Comparison of ENCODE assay signal across 11 cellular contexts in genomic region chr17:67559381-67559966, GRCh38.
A peak's percentile ranks its signal among the peaks of the same experiment; 100 is the strongest.
DNase-seq lines count a peak whose midpoint lies in the region; ATAC-seq and TF ChIP-seq lines count a peak whose summit lies in the region.
"Had no signal": no experiment of that assay in that cellular context is flagged by ENCODE, and none has a peak within 500 bp of the region (broad histone marks: within the 10 kb centered on the region; RNA-seq: fewer than 3 reads in every experiment).

No MANE protein-coding gene starts in this region.

- H3K27me3 ChIP-seq in A673 (replicated peaks; ENCODE audit: insufficient read depth, low read depth, low read length, poor library complexity) (no peaks in the 10 kb centered on the region), GM06990 (replicated peaks; ENCODE audit: control insufficient read depth, insufficient read depth, low read length) (no peaks in the 10 kb centered on the region), PC-3 (ENCODE audit: low read length) (no peaks in the 10 kb centered on the region)
- H3K27me3 ChIP-seq: neutrophil had no signal

- H3K4me2 ChIP-seq in PC-3 (ENCODE audit: low read length) = no peak overlapping the region

- no peaks in the 10 kb centered on the region for H3K9me2 ChIP-seq in PC-3 (replicated peaks; ENCODE audit: low read length)

- no peak overlapping the region for H3K9ac ChIP-seq in PC-3 (ENCODE audit: low read length)

- CTCF ChIA-PET in A673 (lab: Charles Lee) = no interaction called here
- CTCF ChIA-PET in PC-3 (lab: Charles Lee) = no interaction called here

- POLR2A ChIA-PET in A673 (lab: Charles Lee; ENCODE audit: low non-redundant PET) (no interaction called here), PC-3 (lab: Charles Lee; ENCODE audit: unreplicated experiment) (no interaction called here)

- no peak overlapping the region for H3K4me3 ChIP-seq in A673 (ENCODE audit: low read depth, low read length, poor library complexity, severe bottlenecking)
- no peak overlapping the region for H3K4me3 ChIP-seq in GM06990 (replicated peaks; ENCODE audit: low read depth, low read length)
- H3K4me3 ChIP-seq in PC-3 (ENCODE audit: low read length) = no peak overlapping the region
- H3K4me3 ChIP-seq in fibroblast of pulmonary artery (replicated peaks; ENCODE audit: low read depth, low read length) = no peak overlapping the region

- H3K9me3 ChIP-seq in A673 (ENCODE audit: low read depth, low read length, poor library complexity, severe bottlenecking) (no peaks in the 10 kb centered on the region), PC-3 (ENCODE audit: low read length) (no peaks in the 10 kb centered on the region)
- H3K9me3 ChIP-seq: neutrophil had no signal

- intact Hi-C loops in A673 (cut with micrococcal nuclease; ENCODE audit: unreplicated experiment) = no loop called here
- intact Hi-C loops in PC-3 (cut with micrococcal nuclease) = no loop called here

- no peak overlapping the region for H3K27ac ChIP-seq in A673 (ENCODE audit: low read depth, low read length, poor library complexity, severe bottlenecking)
- H3K27ac ChIP-seq in PC-3 (ENCODE audit: low read length) = no peak overlapping the region
- H3K27ac ChIP-seq: neutrophil had no signal

- H3K36me3 ChIP-seq in A673 (ENCODE audit: insufficient read depth, low read length, poor library complexity, severe bottlenecking) (no peaks in the 10 kb centered on the region), GM06990 (ENCODE audit: control insufficient read depth, insufficient read depth, low read length) (no peaks in the 10 kb centered on the region; the same call in 1 of the 2 replicates), PC-3 (ENCODE audit: low read depth, low read length) (no peaks in the 10 kb centered on the region)
- H3K36me3 ChIP-seq: neutrophil had no signal

- H3F3A ChIP-seq in PC-3 (ENCODE audit: low read length, unreplicated experiment) = no peaks in the 10 kb centered on the region

- H3K4me1 ChIP-seq in A673 (ENCODE audit: insufficient read depth, low read length, poor library complexity, severe bottlenecking) (peaks cover 12% of the 10 kb centered on the region), PC-3 (ENCODE audit: insufficient read depth, low read length) (no peaks in the 10 kb centered on the region)

- no peaks in the 10 kb centered on the region for H3K79me2 ChIP-seq in PC-3 (ENCODE audit: low read length)

- no peak overlapping the region for H2AFZ ChIP-seq in PC-3 (ENCODE audit: low read length)

- TF ChIP-seq CTCF in A673 (conservative IDR thresholded peaks at IDR 0.05; ENCODE audit: low read depth, low read length) (peak; percentile 47), GM06990 (IDR thresholded peaks at IDR 0.05; ENCODE audit: insufficient read depth, low read length, poor library complexity, severe bottlenecking) (peak; percentile 72), PC-3 (conservative IDR thresholded peaks at IDR 0.05; ENCODE audit: low read depth, low read length) (peak; percentile 68), fibroblast of pulmonary artery (IDR thresholded peaks at IDR 0.05; ENCODE audit: low read length, missing control alignments) (peak; percentile 28)

- H4K20me1 ChIP-seq in PC-3 (ENCODE audit: low read length) = no peaks in the 10 kb centered on the region

- ATAC-seq in PC-3 = no peak

- DNase-seq in A673 (ENCODE audit: low spot score) (no peak), GM06990 (ENCODE audit: extremely low read depth, insufficient read length) (no peak), PC-3 (peak; percentile 50), fibroblast of pulmonary artery (ENCODE audit: low read depth) (peak; percentile 3), HK-2 (ENCODE audit: unreplicated experiment) (no peak), NOMO-1 (lab: John Stamatoyannopoulos, UW; ENCODE audit: unreplicated experiment in 2 of 2) (no peak), nucleus accumbens (lab: John Stamatoyannopoulos, UW) (no peak)
- no peak for DNase-seq in effector CD4-positive, alpha-beta T cell
- DNase-seq: EL, hippocampal formation had no signal

- BruUV-seq in A673 (replicated peaks; lab: Mats Ljungman, UMichigan) (no TSS peak), PC-3 (replicated peaks; lab: Mats Ljungman, UMichigan) (no TSS peak)

Comparison
In these comparisons a context has a peak if more than half of its experiments do, and no peak if none do; other contexts are left out.
1. DNase-seq: peak in PC-3 (single experiment) and fibroblast of pulmonary artery (single experiment); none in A673 (single experiment), GM06990 (single experiment), HK-2 (single experiment), NOMO-1 (0 of 2), effector CD4-positive, alpha-beta T cell (single experiment) and nucleus accumbens (0 of 56).
2. Peak in every context shown above with its lines, with median percentiles within 50 percentile points of each other: CTCF ChIP-seq.